ENCODE assay signal across 8 cellular contexts in genomic region chrX:153554519-153555167, GRCh38. TPM values are rescaled to one million over a fixed set of nuclear protein-coding genes. Genes with fewer than 3 reads are reported as not detected.
DNase-seq lines count a peak whose midpoint lies in the region; ATAC-seq, FAIRE-seq and TF ChIP-seq lines count a peak whose summit lies in the region.

No MANE protein-coding gene starts in this region.

- peak; percentile 38 for DNase-seq in Caki2 (ENCODE audit: low read depth)
- peak; percentile 38 for DNase-seq in RWPE1 (ENCODE audit: low spot score)
- peak; percentile 30 for DNase-seq in activated T-helper 9 cell treated with anti-CD3 and anti-CD28 coated beads, Interleukin-2, amount 50 U/mL, for 16 hours (ENCODE audit: low read depth)
- peak in 1 of 2 donors; percentile 11 for DNase-seq in foreskin keratinocyte
- DNase-seq in pancreas = peak in 5 of 6 donors; percentile 41 to 83 (median 67)
- DNase-seq in ureter (ENCODE audit: low spot score) = peak; percentile 73

- POLR2A ChIA-PET in RWPE1 (lab: Yijun Ruan, JAX; ENCODE audit: low non-redundant PET) = interaction anchor here (0.6 kb wide), 1 partner anchor 94 kb away, joined by 3 read pairs; no protein-coding TSS in a partner anchor

- CTCF ChIA-PET in RWPE1 (lab: Yijun Ruan, JAX) = interaction anchor here (0.5 to 2.5 kb wide), 12 partner anchors 10 to 264 kb away, joined by 3 to 13 read pairs (median 4); partner anchors contain the start of gene BGN

- ATAC-seq in HG02610 (IDR thresholded peaks at IDR 0.05; ENCODE audit: unreplicated experiment) = peak; percentile 50
- peak; percentile 71 for ATAC-seq in foreskin keratinocyte
- peak; percentile 60 to 93 (median 90) for ATAC-seq in pancreas
- no peak for ATAC-seq in GM19455 (IDR thresholded peaks at IDR 0.05; ENCODE audit: unreplicated experiment)

- in situ Hi-C loops in Caki2 (cut with HindIII; ENCODE audit: low pct_unique_long_range_greater_than_20kb, low sequenced_read_pairs) = no loop called here

- H3K4me1 ChIP-seq in foreskin keratinocyte = no peaks in the 10 kb centered on the region
- H3K4me1 ChIP-seq in pancreas = no peaks in the 10 kb centered on the region

- no peaks in the 10 kb centered on the region for H3K9me3 ChIP-seq in pancreas

- no peak for FAIRE-seq in pancreas (lab: Jason Lieb, UNC)

- no peaks in the 10 kb centered on the region for H3K36me3 ChIP-seq in pancreas

- peak; percentile 67 for TF ChIP-seq CTCF in RWPE1 (conservative IDR thresholded peaks at IDR 0.05; ENCODE audit: low read depth)
- peak; percentile 69 for TF ChIP-seq CTCF in foreskin keratinocyte (conservative IDR thresholded peaks at IDR 0.05)
- peak; percentile 48 to 68 (median 57) for TF ChIP-seq CTCF in pancreas (IDR thresholded peaks at IDR 0.05)

- H3K27me3 ChIP-seq in foreskin keratinocyte = no peaks in the 10 kb centered on the region
- peaks cover 0 to 4% (median 0%) of the 10 kb centered on the region in 4 donors for H3K27me3 ChIP-seq in pancreas

- H3K27ac ChIP-seq in RWPE1 = no peak overlapping the region
- no peak overlapping the region for H3K27ac ChIP-seq in foreskin keratinocyte
- H3K27ac ChIP-seq in pancreas = no peak overlapping the region

- WGBS in pancreas, 2 donors = 31 to 36% methylated on average over 15 to 17 of the region's 17 CpGs

- H3K4me3 ChIP-seq in pancreas = no peak overlapping the region

- intact Hi-C loops in pancreas (cut with DNase I) = loop anchor here in 1 of 3 donors (10.0 kb wide), 1 partner anchor 90 kb away; the partner anchor contains the start of gene DUSP9

RNA-seq across cellular contexts. Expression of gene ATP2B3, which starts 37.2 kb away (rescaled TPM):
- not detected in 2 replicates for total RNA-seq in Caki2 (2014; rRNA removed; shearing (Covaris generic); ENCODE audit: low replicate concordance)
- not detected in 2 replicates for total RNA-seq in foreskin keratinocyte
- not detected in 2 replicates for polyA plus RNA-seq in foreskin keratinocyte
- under 1 TPM in 4 of 6 donors, not detected in 2; 0.03 to 0.06 (median 0.04) TPM for total RNA-seq in pancreas
- under 1 TPM; 0.04 to 0.12 TPM for polyA plus RNA-seq in pancreas
- total RNA-seq in ureter = not detected

RNA-seq across cellular contexts. Expression of gene CCNQ, which starts 44.3 kb away (rescaled TPM):
- total RNA-seq in Caki2 (2014; rRNA removed; shearing (Covaris generic); ENCODE audit: low replicate concordance) = 45.1 and 57.1 TPM in 2 replicates
- total RNA-seq in foreskin keratinocyte (39.9 and 49.6 TPM in 2 replicates), pancreas (10 to 100 TPM in 1 of 6 donors, 1 to 10 TPM in 5; 6.7 to 10.6 (median 8.1) TPM), ureter (15.0 TPM)
- polyA plus RNA-seq in foreskin keratinocyte (46.9 and 57.6 TPM in 2 replicates), pancreas (10 to 100 TPM; 26.3 to 32.1 TPM)

RNA-seq across cellular contexts. Expression of gene BGN, which starts 59.9 kb away (rescaled TPM):
- total RNA-seq in Caki2 (2014; rRNA removed; shearing (Covaris generic); ENCODE audit: low replicate concordance) = not detected in 2 replicates
- total RNA-seq in foreskin keratinocyte (0.07 and 0.48 TPM in 2 replicates), pancreas (100 to 1,000 TPM in 1 of 6 donors, 10 to 100 TPM in 2, 1 to 10 TPM in 3; 4.0 to 113 (median 15.0) TPM), ureter (77.5 TPM)
- polyA plus RNA-seq in foreskin keratinocyte (0.10 and 0.12 TPM in 2 replicates), pancreas (10 to 100 TPM; 20.2 to 24.5 TPM)
